In the genomic region with DNA sequence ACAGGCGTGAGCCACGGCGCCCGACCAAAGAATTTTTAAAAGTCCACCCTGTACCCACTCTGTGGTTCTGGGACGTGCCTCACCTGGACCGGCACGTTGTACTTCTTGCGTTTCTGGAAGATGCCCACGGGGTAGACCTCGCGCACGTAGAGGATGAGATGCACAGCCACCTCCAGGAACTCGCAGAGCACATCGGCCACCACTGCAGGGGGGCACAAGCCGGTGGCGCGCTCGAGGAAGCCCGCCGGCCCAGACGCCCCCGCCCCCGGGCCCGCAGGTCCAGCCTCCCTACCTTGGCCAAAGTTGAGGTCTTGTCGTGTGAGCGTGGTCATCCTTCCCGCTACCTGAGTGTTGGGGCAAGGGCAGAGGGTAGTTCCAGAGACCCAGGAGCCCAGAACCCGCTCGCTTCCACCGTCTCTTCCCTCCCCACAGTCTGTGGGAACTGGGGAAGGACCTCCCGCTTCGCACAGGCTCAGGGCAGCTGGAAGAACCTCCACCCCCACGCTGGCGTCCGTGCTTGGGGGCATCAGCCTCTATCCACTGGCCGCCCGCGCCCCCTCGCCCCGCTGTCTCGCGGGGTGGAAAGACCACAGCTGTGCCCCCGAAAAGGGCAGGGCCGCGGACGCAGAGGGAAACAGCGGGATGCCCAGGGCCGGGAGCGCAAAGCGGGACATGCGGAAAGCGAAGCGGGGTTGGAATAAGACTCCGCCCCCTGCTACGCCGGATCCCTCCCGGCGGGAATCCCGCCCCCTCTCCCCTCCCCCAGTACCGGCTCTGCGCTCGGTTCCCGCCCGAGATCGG, we compare ENCODE assay signal across 8 cellular contexts. TPM values are rescaled to one million over a fixed set of nuclear protein-coding genes. Genes with fewer than 3 reads are reported as not detected.
DNase-seq lines count a peak whose midpoint lies in the region; ATAC-seq and TF ChIP-seq lines count a peak whose summit lies in the region.

No MANE protein-coding gene starts in this region.

- no peaks in the 10 kb centered on the region for H3K27me3 Mint-ChIP-seq in T-helper 17 cell

- peak overlapping the region; percentile 52 for H3K14ac ChIP-seq in trophoblast cell (ENCODE audit: low read length)

- peaks cover 2% of the 10 kb centered on the region for H3K79me2 ChIP-seq in trophoblast cell (ENCODE audit: control insufficient read depth, insufficient read depth, low read length, poor library complexity)

- peak overlapping the region; percentile 62 for H4K91ac ChIP-seq in trophoblast cell (ENCODE audit: low read depth, low read length)

- peaks cover 9% of the 10 kb centered on the region for H3K79me1 ChIP-seq in trophoblast cell (ENCODE audit: low read length)

- H3K4me1 Mint-ChIP-seq in T-helper 17 cell: peaks cover 18% of the 10 kb centered on the region

- H3K27me3 ChIP-seq in trophoblast cell (ENCODE audit: insufficient read depth, low read length): no peaks in the 10 kb centered on the region

- H3K9me3 ChIP-seq in T-helper 17 cell (ENCODE audit: control insufficient read depth, low read length, poor library complexity, severe bottlenecking): no peaks in the 10 kb centered on the region
- H3K9me3 ChIP-seq in trophoblast cell (ENCODE audit: insufficient read depth, low read depth, low read length): peaks cover 1% of the 10 kb centered on the region

- H3K27ac ChIP-seq in trophoblast cell (ENCODE audit: low read depth, low read length): peak overlapping the region; percentile 18

- H2BK5ac ChIP-seq in trophoblast cell (ENCODE audit: low read depth, low read length, poor library complexity): peak overlapping the region; percentile 38

- peak overlapping the region; percentile 93 for H3K4me3 Mint-ChIP-seq in T-helper 17 cell

- peak overlapping the region; percentile 11 for H4K12ac ChIP-seq in trophoblast cell (ENCODE audit: low read depth, low read length)

- H3K4me3 ChIP-seq in fibroblast of villous mesenchyme (ENCODE audit: low read depth, low read length) (peak overlapping the region; percentile 87), trophoblast cell (ENCODE audit: low read depth, low read length) (peak overlapping the region; percentile 91)

- H2AK5ac ChIP-seq in trophoblast cell (ENCODE audit: low read length): no peak overlapping the region

- peak overlapping the region; percentile 29 for H3K4ac ChIP-seq in trophoblast cell (ENCODE audit: low read depth, low read length)

- peak overlapping the region; percentile 74 for H3K9ac ChIP-seq in trophoblast cell (ENCODE audit: low read length)

- peak overlapping the region; percentile 66 for H2AFZ ChIP-seq in trophoblast cell (ENCODE audit: insufficient read depth, low read length, poor library complexity)

- H3K36me3 ChIP-seq in trophoblast cell (ENCODE audit: control insufficient read depth in 1 of 2, insufficient read depth in 2 of 2, low read length in 2 of 2): peaks cover 14 to 17% of the 10 kb centered on the region in 2 experiments

- no peak for TF ChIP-seq CTCF in fibroblast of villous mesenchyme (IDR thresholded peaks at IDR 0.05; ENCODE audit: insufficient read depth, low read depth, low read length)

- peak overlapping the region; percentile 22 for H3K18ac ChIP-seq in trophoblast cell (ENCODE audit: low read length)

- no CpG with 5 or more reads among the region's 65 CpGs for WGBS in trophoblast cell (ENCODE audit: extremely low coverage, insufficient coverage, insufficient read length)

- H3K36me3 Mint-ChIP-seq in T-helper 17 cell (ENCODE audit: low read depth): no peaks in the 10 kb centered on the region

- peak; percentile 38 for DNase-seq in stimulated activated CD4-positive, alpha-beta T cell treated with anti-CD3 and anti-CD28 coated beads, Interleukin-1b, Interleukin-23, amount 100 ng/mL, for 48 hours
- no peak for DNase-seq in stimulated activated CD4-positive, alpha-beta T cell treated with anti-CD3 and anti-CD28 coated beads, Interleukin-4, amount 100 ng/mL, for 1 hour
- DNase-seq in T-helper 17 cell (no peak), fibroblast of villous mesenchyme (ENCODE audit: low read depth) (no peak), trophoblast cell (no peak), NCI-H2107 (lab: John Stamatoyannopoulos, UW) (no peak)
- no peak for DNase-seq in central memory CD4-positive, alpha-beta T cell

- peak overlapping the region; percentile 34 for H3K27ac Mint-ChIP-seq in T-helper 17 cell

- H3K4me2 ChIP-seq in trophoblast cell (ENCODE audit: low read length): peak overlapping the region; percentile 100

- ATAC-seq in HG03066 (IDR thresholded peaks at IDR 0.05; ENCODE audit: low read depth, unreplicated experiment) (peak; percentile 22), T-helper 17 cell (peak; percentile 4)

- no peak overlapping the region for H2BK12ac ChIP-seq in trophoblast cell (ENCODE audit: low read length)

- no peak overlapping the region for H2BK120ac ChIP-seq in trophoblast cell (ENCODE audit: insufficient read depth, low read length, poor library complexity)

- H3K23ac ChIP-seq in trophoblast cell (ENCODE audit: low read length): peak overlapping the region; percentile 95

- peak overlapping the region; percentile 41 for H4K8ac ChIP-seq in trophoblast cell (ENCODE audit: low read depth, low read length)

- peaks cover 20 to 27% of the 10 kb centered on the region in 2 experiments for H3K4me1 ChIP-seq in trophoblast cell (ENCODE audit: control insufficient read depth in 1 of 2, insufficient read depth in 2 of 2, low read length in 2 of 2)

RNA-seq across cellular contexts. Expression of a gene that starts 0.5 kb away (rescaled TPM):
- total RNA-seq in T-helper 17 cell (10 to 100 TPM; 23.2 to 28.1 TPM), fibroblast of villous mesenchyme (30.7 and 43.8 TPM in 2 replicates)
- polyA plus RNA-seq in trophoblast cell (2013): 33.2 and 36.9 TPM in 2 replicates

RNA-seq across cellular contexts. Expression of a gene that starts 11.0 kb away (rescaled TPM):
- under 1 TPM in 1 of 2 donors, not detected in 1; 0.17 TPM for total RNA-seq in T-helper 17 cell
- not detected in 2 replicates for total RNA-seq in fibroblast of villous mesenchyme
- polyA plus RNA-seq in trophoblast cell (2013): 0.85 and 0.89 TPM in 2 replicates

RNA-seq across cellular contexts. Expression of a gene that starts 16.5 kb away (rescaled TPM):
- 1 to 10 TPM; 2.7 to 4.2 TPM for total RNA-seq in T-helper 17 cell
- total RNA-seq in fibroblast of villous mesenchyme: 8.4 and 8.6 TPM in 2 replicates
- 1.7 and 2.1 TPM in 2 replicates for polyA plus RNA-seq in trophoblast cell (2013)

RNA-seq across cellular contexts. Expression of a gene that starts 25.8 kb away (rescaled TPM):
- total RNA-seq in T-helper 17 cell (10 to 100 TPM; 36.2 to 36.5 TPM), fibroblast of villous mesenchyme (12.2 and 14.2 TPM in 2 replicates)
- 12.1 and 12.9 TPM in 2 replicates for polyA plus RNA-seq in trophoblast cell (2013)

RNA-seq across cellular contexts. Expression of a gene that starts 26.2 kb away (rescaled TPM):
- total RNA-seq in T-helper 17 cell (1 to 10 TPM; 1.3 to 2.2 TPM), fibroblast of villous mesenchyme (1.9 and 4.3 TPM in 2 replicates)
- polyA plus RNA-seq in trophoblast cell (2013): 35.7 and 37.3 TPM in 2 replicates
